Comparison of ENCODE assay signal across 29 cellular contexts in the genomic region with DNA sequence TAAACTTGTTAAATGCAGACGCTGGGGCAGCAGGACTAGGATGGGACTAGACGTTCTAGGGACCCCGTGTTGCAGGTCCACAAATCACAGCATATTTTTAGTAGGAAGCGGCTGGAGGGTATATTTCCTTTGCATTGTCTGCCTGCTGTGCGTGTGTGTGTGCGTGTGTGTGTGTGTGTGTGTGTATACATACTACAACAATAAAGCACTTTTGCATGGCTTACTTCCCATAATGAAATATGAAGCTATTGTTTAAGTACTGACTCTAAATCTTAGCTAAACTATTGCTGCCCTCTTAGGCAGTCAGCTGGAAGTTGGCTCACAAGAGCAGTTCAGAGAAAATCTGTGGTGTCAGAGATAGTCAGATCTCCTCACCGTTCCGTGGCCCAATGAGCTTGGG.
"Had no signal": no experiment of that assay in that cellular context is flagged by ENCODE, and none has a peak within 500 bp of the region (broad histone marks: within the 10 kb centered on the region; RNA-seq: fewer than 3 reads in every experiment).

No MANE protein-coding gene starts in this region.

- H3K4me2 ChIP-seq: neural progenitor cell had no signal

- H3K4me3 ChIP-seq: gastrocnemius medialis, left ventricle myocardium inferior, lung, neural progenitor cell, psoas muscle, sigmoid colon, testis, uterus had no signal

- DNase-seq: activated CD4-positive, alpha-beta memory T cell treated with anti-CD3 and anti-CD28 coated beads for 36 hours; activated CD4-positive, alpha-beta T cell treated with anti-CD3 and anti-CD28 coated beads for 48 hours; activated T-cell treated with anti-CD3 and anti-CD28 coated beads, Interleukin-2, amount 50 U/mL, for 4 hours; anterior cingulate cortex; effector CD8-positive, alpha-beta T cell; erythroblast; gastrocnemius medialis; glutamatergic neuron; islet precursor cell; left ventricle myocardium inferior; occipital lobe; psoas muscle; sigmoid colon; small intestine; stimulated activated CD4-positive, alpha-beta T cell treated with anti-CD3 and anti-CD28 coated beads, Interleukin-4, amount 100 ng/mL, for 4 hours; stimulated activated CD8-positive, alpha-beta memory T cell treated with anti-CD3 and anti-CD28 coated beads, Interleukin-4, amount 100 ng/mL, for 48 hours; stimulated activated naive B cell treated with anti-CD40 and anti-IgM and Interleukin-4, amounts not matched to agents 10 μg/mL and 1 μg/mL and 100 μg/mL, for 72 hours; T-helper 1 cell; testis; trophoblast cell; uterus had no signal

- H3K9me3 ChIP-seq: gastrocnemius medialis, psoas muscle, testis, uterus had no signal

- H3K27ac Mint-ChIP-seq: activated CD4-positive, alpha-beta memory T cell treated with anti-CD3 and anti-CD28 coated beads for 36 hours; neural progenitor cell had no signal

- H3K4me3 Mint-ChIP-seq: activated CD4-positive, alpha-beta memory T cell treated with anti-CD3 and anti-CD28 coated beads for 36 hours; activated naive CD8-positive, alpha-beta T cell; activated T-cell treated with anti-CD3 and anti-CD28 coated beads, Interleukin-2, amount 50 U/mL, for 4 hours; central memory CD8-positive, alpha-beta T cell; neural progenitor cell; T-helper 2 cell treated with Interferon-gamma antibody and Interleukin-4, amounts not matched to agents 5 μg/mL and 100 μg/mL, for 36 hours had no signal

- H3K36me3 ChIP-seq: gastrocnemius medialis, neural progenitor cell, sigmoid colon, uterus had no signal

- ATAC-seq: gastrocnemius medialis, psoas muscle had no signal

- H3K4me1 Mint-ChIP-seq: neural progenitor cell had no signal

- H3K27me3 ChIP-seq: gastrocnemius medialis, neural progenitor cell, sigmoid colon, testis, uterus had no signal

- H3K27me3 Mint-ChIP-seq: activated CD4-positive, alpha-beta memory T cell treated with anti-CD3 and anti-CD28 coated beads for 36 hours; activated naive CD8-positive, alpha-beta T cell; central memory CD8-positive, alpha-beta T cell; stimulated activated naive B cell treated with anti-CD40 and anti-IgM and Interleukin-4, amounts not matched to agents 10 μg/mL and 1 μg/mL and 100 μg/mL, for 72 hours had no signal

- FAIRE-seq: bronchial epithelial cell, colon, small intestine had no signal

- H3K4me1 ChIP-seq: gastrocnemius medialis, parathyroid adenoma, psoas muscle, sigmoid colon, testis, uterus had no signal

- H2AFZ ChIP-seq: neural progenitor cell, parathyroid adenoma had no signal

- H3K27ac ChIP-seq: gastrocnemius medialis, left ventricle myocardium inferior, neural progenitor cell, parathyroid adenoma, psoas muscle, sigmoid colon, testis, uterus had no signal

- H3K9ac ChIP-seq: neural progenitor cell, parathyroid adenoma had no signal

- H3K79me2 ChIP-seq: parathyroid adenoma had no signal
